17 cellular contexts compared by ENCODE assay signal in genomic region chr20:53425930-53426329, GRCh38.
"Had no signal": no experiment of that assay in that cellular context is flagged by ENCODE, and none has a peak within 500 bp of the region (broad histone marks: within the 10 kb centered on the region; RNA-seq: fewer than 3 reads in every experiment).

No MANE protein-coding gene starts in this region.

- H3K4me3 ChIP-seq: colonic mucosa, hepatocyte, mucosa of descending colon, right atrium auricular region had no signal

- H3K4me1 Mint-ChIP-seq: endodermal cell had no signal

- H3K4me1 ChIP-seq: colonic mucosa, foreskin keratinocyte, right atrium auricular region had no signal

- DNase-seq: colonic mucosa; effector CD4-positive, alpha-beta T cell; endodermal cell; erythroblast; foreskin keratinocyte; head of caudate nucleus; kidney; left cardiac atrium; mammary epithelial cell; mucosa of descending colon; naive thymus-derived CD8-positive, alpha-beta T cell; small intestine; stimulated activated CD4-positive, alpha-beta T cell treated with anti-CD3 and anti-CD28 coated beads, Interleukin-12 subunit alpha, Interleukin-12 subunit beta, amount 100 ng/mL, for 4 hours; stimulated activated naive CD4-positive, alpha-beta T cell; trophoblast cell had no signal

- H3K36me3 ChIP-seq: colonic mucosa, right atrium auricular region had no signal

- H3K9me3 ChIP-seq: colonic mucosa, mucosa of descending colon, right atrium auricular region had no signal

- H3K27me3 ChIP-seq: colonic mucosa, foreskin keratinocyte, hepatocyte, right atrium auricular region had no signal

- ATAC-seq: foreskin keratinocyte; left cardiac atrium; mucosa of descending colon; naive thymus-derived CD8-positive, alpha-beta T cell had no signal

- H3K27ac ChIP-seq: colonic mucosa, foreskin keratinocyte, hepatocyte, right atrium auricular region had no signal

- H3K4me3 Mint-ChIP-seq: endodermal cell; naive thymus-derived CD8-positive, alpha-beta T cell had no signal

- H3K27ac Mint-ChIP-seq: endodermal cell had no signal
